In genomic region chr6:41066867-41067304, GRCh38 we compare ENCODE assay signal across 9 cellular contexts. TPM values are rescaled to one million over a fixed set of nuclear protein-coding genes. Genes with fewer than 3 reads are reported as not detected.
DNase-seq lines count a peak whose midpoint lies in the region; ATAC-seq, FAIRE-seq and TF ChIP-seq lines count a peak whose summit lies in the region.
"Had no signal": no experiment of that assay in that cellular context is flagged by ENCODE, and none has a peak within 500 bp of the region (broad histone marks: within the 10 kb centered on the region; RNA-seq: fewer than 3 reads in every experiment).

No MANE protein-coding gene starts in this region.

- H3K4me3 ChIP-seq in dorsolateral prefrontal cortex (no peak overlapping the region), mesenchymal stem cell (ENCODE audit: insufficient read depth in 1 of 2, low read depth in 1 of 2, low read length in 2 of 2) (no peak overlapping the region)

- H3K27ac ChIP-seq in dorsolateral prefrontal cortex (peak overlapping the region in 18 of 59 donors; percentile 7 to 89 (median 54)), mesenchymal stem cell (ENCODE audit: low read length, poor library complexity, severe bottlenecking) (no peak overlapping the region)

- no peak overlapping the region for H4K91ac ChIP-seq in mesenchymal stem cell (ENCODE audit: low read length)

- H3K4me1 Mint-ChIP-seq in activated CD4-positive, alpha-beta T cell treated with anti-CD3 and anti-CD28 coated beads, Interleukin-2, amount 10 ng/mL, durations not matched to agents 24 days and 14 days, result peaks cover 42% of the 10 kb centered on the region

- H3K36me3 Mint-ChIP-seq in activated CD4-positive, alpha-beta T cell treated with anti-CD3 and anti-CD28 coated beads, Interleukin-2, amount 10 ng/mL, durations not matched to agents 24 days and 14 days (ENCODE audit: low read depth), result peaks cover 57% of the 10 kb centered on the region

- H3K9ac ChIP-seq in mesenchymal stem cell (ENCODE audit: low read length), result no peak overlapping the region

- no peak overlapping the region for H2BK120ac ChIP-seq in mesenchymal stem cell (ENCODE audit: low read depth, low read length)

- peak; percentile 78 for FAIRE-seq in GM18507 (lab: Jason Lieb, UNC)

- no peak overlapping the region for H3K4me3 Mint-ChIP-seq in activated CD4-positive, alpha-beta T cell treated with anti-CD3 and anti-CD28 coated beads, Interleukin-2, amount 10 ng/mL, durations not matched to agents 24 days and 14 days

- in situ Hi-C loops in ACHN (cut with HindIII; ENCODE audit: low pct_ligation_motif_present, low pct_unique_long_range_greater_than_20kb, low sequenced_read_pairs), result no loop called here

- H3K27me3 ChIP-seq in dorsolateral prefrontal cortex (no peaks in the 10 kb centered on the region), mesenchymal stem cell (ENCODE audit: control insufficient read depth in 1 of 2, insufficient read depth in 1 of 2, low read length in 2 of 2) (no peaks in the 10 kb centered on the region)

- ATAC-seq in HG03342 (IDR thresholded peaks at IDR 0.05; ENCODE audit: unreplicated experiment), result no peak

- H2BK5ac ChIP-seq in mesenchymal stem cell (ENCODE audit: low read depth, low read length, poor library complexity, severe bottlenecking), result no peak overlapping the region

- DNase-seq in ACHN (peak; percentile 70), GM18507 (ENCODE audit: extremely low spot score, insufficient read length, low read depth) (no peak), NCI-H446 treated with DMSO at 0.1 percent for 48 hours (lab: John Stamatoyannopoulos, UW) (peak; percentile 68), dorsolateral prefrontal cortex (peak; percentile 45 to 81 (median 66)), mesenchymal stem cell (peak; percentile 77)
- DNase-seq in activated CD4-positive, alpha-beta T cell treated with anti-CD3 and anti-CD28 coated beads, Interleukin-2, amount 10 ng/mL, durations not matched to agents 24 days and 14 days, result peak; percentile 87
- DNase-seq in stimulated activated CD8-positive, alpha-beta memory T cell treated with anti-CD3 and anti-CD28 coated beads, Interleukin-2, amount 100 ng/mL, for 48 hours (ENCODE audit: low read depth in 2 of 2), result peak; percentile 29 to 36

- no peak overlapping the region for H3K18ac ChIP-seq in mesenchymal stem cell (ENCODE audit: low read depth in 1 of 2, low read length in 2 of 2)

- no peak overlapping the region for H4K8ac ChIP-seq in mesenchymal stem cell (ENCODE audit: low read length)

- H2BK15ac ChIP-seq in mesenchymal stem cell (ENCODE audit: low read depth, poor library complexity, severe bottlenecking), result no peak overlapping the region

- no peaks in the 10 kb centered on the region for H3K27me3 Mint-ChIP-seq in activated CD4-positive, alpha-beta T cell treated with anti-CD3 and anti-CD28 coated beads, Interleukin-2, amount 10 ng/mL, durations not matched to agents 24 days and 14 days

- H3K4me2 ChIP-seq in mesenchymal stem cell (ENCODE audit: low read length, poor library complexity, severe bottlenecking), result no peak overlapping the region

- no peak overlapping the region for H2BK12ac ChIP-seq in mesenchymal stem cell (ENCODE audit: low read length in 2 of 2)

- WGBS in mesenchymal stem cell, result 41% methylated on average over 3 of the region's 3 CpGs

- H3K27ac Mint-ChIP-seq in activated CD4-positive, alpha-beta T cell treated with anti-CD3 and anti-CD28 coated beads, Interleukin-2, amount 10 ng/mL, durations not matched to agents 24 days and 14 days, result peak overlapping the region; percentile 40

- no peak overlapping the region for H3K14ac ChIP-seq in mesenchymal stem cell (ENCODE audit: low read length in 2 of 2)

- H2AFZ ChIP-seq in mesenchymal stem cell (ENCODE audit: low read depth, low read length), result no peak overlapping the region

- H3K9me3 ChIP-seq in mesenchymal stem cell (ENCODE audit: control insufficient read depth, low read length), result no peaks in the 10 kb centered on the region

- no peak overlapping the region for H3K4ac ChIP-seq in mesenchymal stem cell (ENCODE audit: low read depth in 1 of 2, low read length in 2 of 2)

- TF ChIP-seq CTCF in dorsolateral prefrontal cortex (IDR thresholded peaks at IDR 0.05 in 54 of 56, conservative IDR thresholded peaks at IDR 0.05 in 2 of 56; ENCODE audit: low read depth in 1 of 56, partially characterized antibody in 56 of 56), result peak; percentile 79 to 97 (median 89)

- peaks cover 0 to 60% of the 10 kb centered on the region in 2 experiments for H3K36me3 ChIP-seq in mesenchymal stem cell (ENCODE audit: control insufficient read depth in 1 of 2, insufficient read depth in 2 of 2, low read depth in 1 of 2, low read length in 2 of 2)

- H3K79me1 ChIP-seq in mesenchymal stem cell (replicated peaks; ENCODE audit: low read length, poor library complexity, severe bottlenecking), result peaks cover 14% of the 10 kb centered on the region

- no peak overlapping the region for H3K23ac ChIP-seq in mesenchymal stem cell (ENCODE audit: low read length in 2 of 2)

- no peaks in the 10 kb centered on the region for H3K4me1 ChIP-seq in mesenchymal stem cell (ENCODE audit: control insufficient read depth, insufficient read depth, low read depth, low read length)

- intact Hi-C loops in activated CD4-positive, alpha-beta T cell treated with anti-CD3 and anti-CD28 coated beads, Interleukin-2, amount 10 ng/mL, durations not matched to agents 24 days and 14 days (cut with micrococcal nuclease), result loop anchor here (1.0 kb wide), 1 partner anchor 61 kb away; no protein-coding TSS in a partner anchor
- intact Hi-C loops in dorsolateral prefrontal cortex (cut with DNase I), result no loop called here

- H2AK5ac ChIP-seq in mesenchymal stem cell (ENCODE audit: low read length, severe bottlenecking), result no peak overlapping the region

- H3K9me3 Mint-ChIP-seq in activated CD4-positive, alpha-beta T cell treated with anti-CD3 and anti-CD28 coated beads, Interleukin-2, amount 10 ng/mL, durations not matched to agents 24 days and 14 days, result no peaks in the 10 kb centered on the region

RNA-seq across cellular contexts. Expression of gene OARD1, which starts 5.3 kb away (rescaled TPM):
- 30.7 and 31.7 TPM in 2 replicates for total RNA-seq in activated CD4-positive, alpha-beta T cell treated with anti-CD3 and anti-CD28 coated beads, Interleukin-2, amount 10 ng/mL, durations not matched to agents 24 days and 14 days
- 10 to 100 TPM; 16.2 to 34.8 (median 24.6) TPM for total RNA-seq in dorsolateral prefrontal cortex
- polyA plus RNA-seq in mesenchymal stem cell (2013, experiment 1 of 2), result 18.6 TPM
- 18.9 TPM for polyA plus RNA-seq in mesenchymal stem cell (2013, experiment 2 of 2)

RNA-seq across cellular contexts. Expression of gene NFYA, which starts 5.9 kb away (rescaled TPM):
- total RNA-seq in activated CD4-positive, alpha-beta T cell treated with anti-CD3 and anti-CD28 coated beads, Interleukin-2, amount 10 ng/mL, durations not matched to agents 24 days and 14 days, result 31.2 TPM in 2 replicates
- 10 to 100 TPM; 19.9 to 50.6 (median 29.8) TPM for total RNA-seq in dorsolateral prefrontal cortex
- 15.8 TPM for polyA plus RNA-seq in mesenchymal stem cell (2013, experiment 1 of 2)
- 15.3 TPM for polyA plus RNA-seq in mesenchymal stem cell (2013, experiment 2 of 2)

RNA-seq across cellular contexts. Expression of gene APOBEC2, which starts 13.9 kb away (rescaled TPM):
- not detected in 2 replicates for total RNA-seq in activated CD4-positive, alpha-beta T cell treated with anti-CD3 and anti-CD28 coated beads, Interleukin-2, amount 10 ng/mL, durations not matched to agents 24 days and 14 days
- total RNA-seq in dorsolateral prefrontal cortex, result not detected
- not detected for polyA plus RNA-seq in mesenchymal stem cell (2013, experiment 1 of 2)
- not detected for polyA plus RNA-seq in mesenchymal stem cell (2013, experiment 2 of 2)
- total RNA-seq: temporal lobe had no signal

RNA-seq across cellular contexts. Expression of gene TSPO2, which starts 24.6 kb away (rescaled TPM):
- not detected in 2 replicates for total RNA-seq in activated CD4-positive, alpha-beta T cell treated with anti-CD3 and anti-CD28 coated beads, Interleukin-2, amount 10 ng/mL, durations not matched to agents 24 days and 14 days
- not detected for total RNA-seq in dorsolateral prefrontal cortex
- not detected for polyA plus RNA-seq in mesenchymal stem cell (2013, experiment 1 of 2)
- not detected for polyA plus RNA-seq in mesenchymal stem cell (2013, experiment 2 of 2)
- total RNA-seq: temporal lobe had no signal

RNA-seq across cellular contexts. Expression of gene UNC5CL, which starts 27.9 kb away (rescaled TPM):
- 0.88 and 1.2 TPM in 2 replicates for total RNA-seq in activated CD4-positive, alpha-beta T cell treated with anti-CD3 and anti-CD28 coated beads, Interleukin-2, amount 10 ng/mL, durations not matched to agents 24 days and 14 days
- 1 to 10 TPM in 82 of 120 experiments, under 1 TPM in 38; 0.17 to 4.8 (median 1.4) TPM for total RNA-seq in dorsolateral prefrontal cortex
- 0.11 TPM for polyA plus RNA-seq in mesenchymal stem cell (2013, experiment 1 of 2)
- polyA plus RNA-seq in mesenchymal stem cell (2013, experiment 2 of 2), result 0.08 TPM
